In the genomic region with DNA sequence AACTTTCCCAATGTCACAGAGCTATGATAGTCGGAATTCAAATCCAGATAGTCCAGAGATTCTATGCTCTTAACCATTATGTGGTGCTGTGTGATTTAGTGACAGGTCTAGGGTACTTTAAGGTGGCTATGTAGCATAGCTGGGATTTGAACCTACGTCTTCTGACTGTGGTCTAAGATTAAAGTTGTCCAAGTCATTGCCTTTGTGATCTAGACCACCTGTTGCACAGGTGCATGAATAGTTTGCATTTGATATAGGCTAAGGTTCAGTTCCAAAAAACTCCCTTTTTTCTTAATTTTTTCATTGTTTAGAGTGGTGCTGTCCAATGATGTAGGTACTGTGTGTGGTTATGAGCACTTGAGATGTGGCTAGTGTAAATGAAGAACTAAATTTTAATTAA, we compare ENCODE assay signal across 1 cellular context.
TF ChIP-seq lines count a peak whose summit lies in the region.

No MANE protein-coding gene starts in this region.

TF ChIP-seq in GM23338, 12 proteins besides CTCF, POLR2A, EP300 and RAD21 (continued from another document):
- TF ChIP-seq, protein P1, sequence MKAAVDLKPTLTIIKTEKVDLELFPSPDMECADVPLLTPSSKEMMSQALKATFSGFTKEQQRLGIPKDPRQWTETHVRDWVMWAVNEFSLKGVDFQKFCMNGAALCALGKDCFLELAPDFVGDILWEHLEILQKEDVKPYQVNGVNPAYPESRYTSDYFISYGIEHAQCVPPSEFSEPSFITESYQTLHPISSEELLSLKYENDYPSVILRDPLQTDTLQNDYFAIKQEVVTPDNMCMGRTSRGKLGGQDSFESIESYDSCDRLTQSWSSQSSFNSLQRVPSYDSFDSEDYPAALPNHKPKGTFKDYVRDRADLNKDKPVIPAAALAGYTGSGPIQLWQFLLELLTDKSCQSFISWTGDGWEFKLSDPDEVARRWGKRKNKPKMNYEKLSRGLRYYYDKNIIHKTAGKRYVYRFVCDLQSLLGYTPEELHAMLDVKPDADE (IDR thresholded peaks at IDR 0.05): no peak
- TF ChIP-seq, protein P2, sequence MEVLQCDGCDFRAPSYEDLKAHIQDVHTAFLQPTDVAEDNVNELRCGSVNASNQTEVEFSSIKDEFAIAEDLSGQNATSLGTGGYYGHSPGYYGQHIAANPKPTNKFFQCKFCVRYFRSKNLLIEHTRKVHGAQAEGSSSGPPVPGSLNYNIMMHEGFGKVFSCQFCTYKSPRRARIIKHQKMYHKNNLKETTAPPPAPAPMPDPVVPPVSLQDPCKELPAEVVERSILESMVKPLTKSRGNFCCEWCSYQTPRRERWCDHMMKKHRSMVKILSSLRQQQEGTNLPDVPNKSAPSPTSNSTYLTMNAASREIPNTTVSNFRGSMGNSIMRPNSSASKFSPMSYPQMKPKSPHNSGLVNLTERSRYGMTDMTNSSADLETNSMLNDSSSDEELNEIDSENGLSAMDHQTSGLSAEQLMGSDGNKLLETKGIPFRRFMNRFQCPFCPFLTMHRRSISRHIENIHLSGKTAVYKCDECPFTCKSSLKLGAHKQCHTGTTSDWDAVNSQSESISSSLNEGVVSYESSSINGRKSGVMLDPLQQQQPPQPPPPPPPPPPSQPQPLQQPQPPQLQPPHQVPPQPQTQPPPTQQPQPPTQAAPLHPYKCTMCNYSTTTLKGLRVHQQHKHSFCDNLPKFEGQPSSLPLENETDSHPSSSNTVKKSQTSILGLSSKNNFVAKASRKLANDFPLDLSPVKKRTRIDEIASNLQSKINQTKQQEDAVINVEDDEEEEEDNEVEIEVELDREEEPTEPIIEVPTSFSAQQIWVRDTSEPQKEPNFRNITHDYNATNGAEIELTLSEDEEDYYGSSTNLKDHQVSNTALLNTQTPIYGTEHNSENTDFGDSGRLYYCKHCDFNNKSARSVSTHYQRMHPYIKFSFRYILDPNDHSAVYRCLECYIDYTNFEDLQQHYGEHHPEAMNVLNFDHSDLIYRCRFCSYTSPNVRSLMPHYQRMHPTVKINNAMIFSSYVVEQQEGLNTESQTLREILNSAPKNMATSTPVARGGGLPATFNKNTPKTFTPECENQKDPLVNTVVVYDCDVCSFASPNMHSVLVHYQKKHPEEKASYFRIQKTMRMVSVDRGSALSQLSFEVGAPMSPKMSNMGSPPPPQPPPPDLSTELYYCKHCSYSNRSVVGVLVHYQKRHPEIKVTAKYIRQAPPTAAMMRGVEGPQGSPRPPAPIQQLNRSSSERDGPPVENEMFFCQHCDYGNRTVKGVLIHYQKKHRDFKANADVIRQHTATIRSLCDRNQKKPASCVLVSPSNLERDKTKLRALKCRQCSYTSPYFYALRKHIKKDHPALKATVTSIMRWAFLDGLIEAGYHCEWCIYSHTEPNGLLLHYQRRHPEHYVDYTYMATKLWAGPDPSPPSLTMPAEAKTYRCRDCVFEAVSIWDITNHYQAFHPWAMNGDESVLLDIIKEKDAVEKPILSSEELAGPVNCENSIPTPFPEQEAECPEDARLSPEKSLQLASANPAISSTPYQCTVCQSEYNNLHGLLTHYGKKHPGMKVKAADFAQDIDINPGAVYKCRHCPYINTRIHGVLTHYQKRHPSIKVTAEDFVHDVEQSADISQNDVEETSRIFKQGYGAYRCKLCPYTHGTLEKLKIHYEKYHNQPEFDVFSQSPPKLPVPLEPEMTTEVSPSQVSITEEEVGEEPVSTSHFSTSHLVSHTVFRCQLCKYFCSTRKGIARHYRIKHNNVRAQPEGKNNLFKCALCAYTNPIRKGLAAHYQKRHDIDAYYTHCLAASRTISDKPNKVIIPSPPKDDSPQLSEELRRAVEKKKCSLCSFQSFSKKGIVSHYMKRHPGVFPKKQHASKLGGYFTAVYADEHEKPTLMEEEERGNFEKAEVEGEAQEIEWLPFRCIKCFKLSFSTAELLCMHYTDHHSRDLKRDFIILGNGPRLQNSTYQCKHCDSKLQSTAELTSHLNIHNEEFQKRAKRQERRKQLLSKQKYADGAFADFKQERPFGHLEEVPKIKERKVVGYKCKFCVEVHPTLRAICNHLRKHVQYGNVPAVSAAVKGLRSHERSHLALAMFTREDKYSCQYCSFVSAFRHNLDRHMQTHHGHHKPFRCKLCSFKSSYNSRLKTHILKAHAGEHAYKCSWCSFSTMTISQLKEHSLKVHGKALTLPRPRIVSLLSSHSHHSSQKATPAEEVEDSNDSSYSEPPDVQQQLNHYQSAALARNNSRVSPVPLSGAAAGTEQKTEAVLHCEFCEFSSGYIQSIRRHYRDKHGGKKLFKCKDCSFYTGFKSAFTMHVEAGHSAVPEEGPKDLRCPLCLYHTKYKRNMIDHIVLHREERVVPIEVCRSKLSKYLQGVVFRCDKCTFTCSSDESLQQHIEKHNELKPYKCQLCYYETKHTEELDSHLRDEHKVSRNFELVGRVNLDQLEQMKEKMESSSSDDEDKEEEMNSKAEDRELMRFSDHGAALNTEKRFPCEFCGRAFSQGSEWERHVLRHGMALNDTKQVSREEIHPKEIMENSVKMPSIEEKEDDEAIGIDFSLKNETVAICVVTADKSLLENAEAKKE (CRISPR knock-in tag; IDR thresholded peaks at IDR 0.05): no peak
- TF ChIP-seq EZH2 (IDR thresholded peaks at IDR 0.05; ENCODE audit: low read depth, unreplicated experiment): no peak
- TF ChIP-seq JUNB (IDR thresholded peaks at IDR 0.05; ENCODE audit: unreplicated experiment): no peak
- TF ChIP-seq, protein P3, sequence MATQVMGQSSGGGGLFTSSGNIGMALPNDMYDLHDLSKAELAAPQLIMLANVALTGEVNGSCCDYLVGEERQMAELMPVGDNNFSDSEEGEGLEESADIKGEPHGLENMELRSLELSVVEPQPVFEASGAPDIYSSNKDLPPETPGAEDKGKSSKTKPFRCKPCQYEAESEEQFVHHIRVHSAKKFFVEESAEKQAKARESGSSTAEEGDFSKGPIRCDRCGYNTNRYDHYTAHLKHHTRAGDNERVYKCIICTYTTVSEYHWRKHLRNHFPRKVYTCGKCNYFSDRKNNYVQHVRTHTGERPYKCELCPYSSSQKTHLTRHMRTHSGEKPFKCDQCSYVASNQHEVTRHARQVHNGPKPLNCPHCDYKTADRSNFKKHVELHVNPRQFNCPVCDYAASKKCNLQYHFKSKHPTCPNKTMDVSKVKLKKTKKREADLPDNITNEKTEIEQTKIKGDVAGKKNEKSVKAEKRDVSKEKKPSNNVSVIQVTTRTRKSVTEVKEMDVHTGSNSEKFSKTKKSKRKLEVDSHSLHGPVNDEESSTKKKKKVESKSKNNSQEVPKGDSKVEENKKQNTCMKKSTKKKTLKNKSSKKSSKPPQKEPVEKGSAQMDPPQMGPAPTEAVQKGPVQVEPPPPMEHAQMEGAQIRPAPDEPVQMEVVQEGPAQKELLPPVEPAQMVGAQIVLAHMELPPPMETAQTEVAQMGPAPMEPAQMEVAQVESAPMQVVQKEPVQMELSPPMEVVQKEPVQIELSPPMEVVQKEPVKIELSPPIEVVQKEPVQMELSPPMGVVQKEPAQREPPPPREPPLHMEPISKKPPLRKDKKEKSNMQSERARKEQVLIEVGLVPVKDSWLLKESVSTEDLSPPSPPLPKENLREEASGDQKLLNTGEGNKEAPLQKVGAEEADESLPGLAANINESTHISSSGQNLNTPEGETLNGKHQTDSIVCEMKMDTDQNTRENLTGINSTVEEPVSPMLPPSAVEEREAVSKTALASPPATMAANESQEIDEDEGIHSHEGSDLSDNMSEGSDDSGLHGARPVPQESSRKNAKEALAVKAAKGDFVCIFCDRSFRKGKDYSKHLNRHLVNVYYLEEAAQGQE (IDR thresholded peaks at IDR 0.05; ENCODE audit: unreplicated experiment): no peak
- no peak for TF ChIP-seq NANOG (IDR thresholded peaks at IDR 0.05; ENCODE audit: borderline replicate concordance)
- TF ChIP-seq ZNF331 (CRISPR knock-in tag; IDR thresholded peaks at IDR 0.05; ENCODE audit: low read depth): no peak
- TF ChIP-seq EZH2phosphoT487 (IDR thresholded peaks at IDR 0.05; ENCODE audit: unreplicated experiment): no peak
- TF ChIP-seq POLR2AphosphoS5 (IDR thresholded peaks at IDR 0.05; ENCODE audit: low read depth): no peak
- TF ChIP-seq STAT1 (IDR thresholded peaks at IDR 0.05; ENCODE audit: unreplicated experiment): no peak
- no peak for TF ChIP-seq ZNF114 (CRISPR knock-in tag; IDR thresholded peaks at IDR 0.05)
